Comparison of ENCODE assay signal across 8 cellular contexts in genomic region chr2:74199275-74199701, GRCh38. TPM values are rescaled to one million over a fixed set of nuclear protein-coding genes. Genes with fewer than 3 reads are reported as not detected.
DNase-seq lines count a peak whose midpoint lies in the region; ATAC-seq and TF ChIP-seq lines count a peak whose summit lies in the region.

No MANE protein-coding gene starts in this region.

- no peaks in the 10 kb centered on the region for H3K27me3 ChIP-seq in BE2C
- no peaks in the 10 kb centered on the region for H3K27me3 ChIP-seq in naive thymus-derived CD4-positive, alpha-beta T cell (ENCODE audit: control insufficient read depth in 2 of 2, insufficient read depth in 2 of 2, low read length in 2 of 2)

- H3K4me3 Mint-ChIP-seq in naive thymus-derived CD4-positive, alpha-beta T cell: peak overlapping the region; percentile 90 to 100 (median 96)

- H3K4me1 ChIP-seq in BE2C: no peaks in the 10 kb centered on the region
- peaks cover 13 to 16% of the 10 kb centered on the region in 2 donors for H3K4me1 ChIP-seq in naive thymus-derived CD4-positive, alpha-beta T cell (ENCODE audit: control insufficient read depth in 2 of 2, insufficient read depth in 2 of 2, low read length in 2 of 2)

- peak overlapping the region; percentile 91 for H3K27ac ChIP-seq in KOPT-K1 (ENCODE audit: low read depth, low read length, poor library complexity, severe bottlenecking)
- peak overlapping the region; percentile 88 for H3K27ac ChIP-seq in naive thymus-derived CD4-positive, alpha-beta T cell (ENCODE audit: low read depth, low read length)

- no peak for DNase-seq in BE2C
- DNase-seq in choroid plexus epithelial cell (ENCODE audit: low read depth): no peak
- DNase-seq in naive thymus-derived CD4-positive, alpha-beta T cell: peak in 1 of 9 donors; percentile 18
- DNase-seq in germinal center (ENCODE audit: low spot score): no peak
- no peak for DNase-seq in HEK293T (ENCODE audit: extremely low spot score)
- no peak for DNase-seq in cerebellar nuclear complex (lab: John Stamatoyannopoulos, UW)

- H3K36me3 Mint-ChIP-seq in naive thymus-derived CD4-positive, alpha-beta T cell: peaks cover 0 to 17% (median 0%) of the 10 kb centered on the region in 5 donors

- peaks cover 29 to 56% (median 37%) of the 10 kb centered on the region in 7 donors for H3K4me1 Mint-ChIP-seq in naive thymus-derived CD4-positive, alpha-beta T cell

- peaks cover 0 to 2% (median 0%) of the 10 kb centered on the region in 11 donors for H3K9me3 Mint-ChIP-seq in naive thymus-derived CD4-positive, alpha-beta T cell

- intact Hi-C loops in naive thymus-derived CD4-positive, alpha-beta T cell (cut with micrococcal nuclease): loop anchor here (2.0 to 10.0 kb wide), 10 partner anchors 50 to 636 kb away; partner anchors contain the start of genes DGUOK (in 2 of the 2), AUP1 (in 1 of the 2), C2orf81 (in 1 of the 2) and DQX1 (in 1 of the 2)

- TF ChIP-seq CTCF in BE2C (IDR thresholded peaks at IDR 0.05; ENCODE audit: low read depth, low read length): no peak
- TF ChIP-seq CTCF in choroid plexus epithelial cell (conservative IDR thresholded peaks at IDR 0.05; ENCODE audit: low read depth, low read length): no peak

- CTCF ChIA-PET in naive thymus-derived CD4-positive, alpha-beta T cell (lab: Charles Lee): interaction anchor here (1.2 to 3.0 kb wide), 3 partner anchors 11 to 20 kb away, joined by 3 to 24 read pairs (median 5); partner anchors contain the start of gene MOB1A
- CTCF ChIA-PET in HEK293T (lab: Yijun Ruan, JAX): interaction anchor here (0.6 to 1.3 kb wide), 3 partner anchors 11 to 84 kb away, joined by 3 to 4 read pairs (median 4); partner anchors contain the start of gene MOB1A

- H3K36me3 ChIP-seq in BE2C (peaks cover 10% of the 10 kb centered on the region; the same call in 1 of the 2 replicates), KOPT-K1 (ENCODE audit: insufficient read depth, low read length) (peaks cover 32% of the 10 kb centered on the region)
- H3K36me3 ChIP-seq in naive thymus-derived CD4-positive, alpha-beta T cell (ENCODE audit: control insufficient read depth in 2 of 3, insufficient read depth in 3 of 3, low read length in 3 of 3): no peaks in the 10 kb centered on the region

- H3K4me3 ChIP-seq in BE2C (ENCODE audit: low read depth, low read length) (peak overlapping the region; percentile 87), choroid plexus epithelial cell (ENCODE audit: low read depth, low read length) (peak overlapping the region; percentile 97)
- peak overlapping the region; percentile 65 for H3K4me3 ChIP-seq in naive thymus-derived CD4-positive, alpha-beta T cell (ENCODE audit: low read length)

- H3K27ac Mint-ChIP-seq in naive thymus-derived CD4-positive, alpha-beta T cell: peak overlapping the region; percentile 84 to 98 (median 97)

- no peaks in the 10 kb centered on the region for H3K27me3 Mint-ChIP-seq in naive thymus-derived CD4-positive, alpha-beta T cell

- no peak for ATAC-seq in naive thymus-derived CD4-positive, alpha-beta T cell
- no peak for ATAC-seq in GM21717 (IDR thresholded peaks at IDR 0.05; ENCODE audit: unreplicated experiment)

- H3K9me3 ChIP-seq in BE2C: no peaks in the 10 kb centered on the region
- H3K9me3 ChIP-seq in KOPT-K1 (ENCODE audit: insufficient read depth, low read length, poor library complexity, severe bottlenecking): no peaks in the 10 kb centered on the region
- H3K9me3 ChIP-seq in naive thymus-derived CD4-positive, alpha-beta T cell (ENCODE audit: control insufficient read depth in 2 of 3, low read length in 3 of 3): no peaks in the 10 kb centered on the region

- POLR2A ChIA-PET in naive thymus-derived CD4-positive, alpha-beta T cell (lab: Charles Lee): interaction anchor here (0.7 to 6.0 kb wide), 9 partner anchors 9 to 372 kb away, joined by 3 to 60 read pairs (median 4); partner anchors contain the start of genes BOLA3 and MOB1A
- POLR2A ChIA-PET in HEK293T (lab: Yijun Ruan, JAX): interaction anchor here (1.0 to 3.2 kb wide), 10 partner anchors 8 to 192 kb away, joined by 3 to 36 read pairs (median 5); partner anchors contain the start of genes BOLA3 and MOB1A

TF ChIP-seq in HEK293T, 16 proteins besides CTCF, POLR2A, EP300 and RAD21:
- TF ChIP-seq SUZ12 (IDR thresholded peaks at IDR 0.05) (no peak), FOXK2 (IDR thresholded peaks at IDR 0.05) (no peak), LEF1 (IDR thresholded peaks at IDR 0.05; ENCODE audit: borderline replicate concordance) (no peak), SP1 (IDR thresholded peaks at IDR 0.05) (no peak), ZNF384 (IDR thresholded peaks at IDR 0.05) (no peak), ARNT (IDR thresholded peaks at IDR 0.05) (no peak), HDGF (IDR thresholded peaks at IDR 0.05; ENCODE audit: borderline replicate concordance) (no peak), TARDBP (IDR thresholded peaks at IDR 0.05) (no peak), NFRKB (IDR thresholded peaks at IDR 0.05) (no peak), L3MBTL2 (conservative IDR thresholded peaks at IDR 0.05) (no peak)
TF ChIP-seq in HEK293T: peak in this region for 0.

RNA-seq across cellular contexts. Expression of gene MTHFD2, which starts 0.9 kb away (rescaled TPM):
- 155 TPM for polyA plus RNA-seq in BE2C (2012; ENCODE audit: insufficient read depth, insufficient read length, low read depth)
- 100 to 1,000 TPM in 1 of 5 experiments, 10 to 100 TPM in 4; 14.5 to 186 (median 25.1) TPM for total RNA-seq in naive thymus-derived CD4-positive, alpha-beta T cell
- polyA plus RNA-seq in naive thymus-derived CD4-positive, alpha-beta T cell: 1 to 10 TPM; 6.8 to 8.1 TPM

RNA-seq across cellular contexts. Expression of gene MOB1A, which starts 20.6 kb away (rescaled TPM):
- 5.9 TPM for polyA plus RNA-seq in BE2C (2012; ENCODE audit: insufficient read depth, insufficient read length, low read depth)
- total RNA-seq in naive thymus-derived CD4-positive, alpha-beta T cell: 100 to 1,000 TPM; 113 to 185 (median 140) TPM
- 100 to 1,000 TPM; 106 to 120 TPM for polyA plus RNA-seq in naive thymus-derived CD4-positive, alpha-beta T cell

RNA-seq across cellular contexts. Expression of gene BOLA3, which starts 51.6 kb away (rescaled TPM):
- polyA plus RNA-seq in BE2C (2012; ENCODE audit: insufficient read depth, insufficient read length, low read depth): 50.6 TPM
- total RNA-seq in naive thymus-derived CD4-positive, alpha-beta T cell: 10 to 100 TPM in 4 of 5 experiments, 1 to 10 TPM in 1; 6.9 to 54.8 (median 13.7) TPM
- 10 to 100 TPM; 70.0 to 87.3 TPM for polyA plus RNA-seq in naive thymus-derived CD4-positive, alpha-beta T cell
